Comparison of ENCODE assay signal across 19 cellular contexts in genomic region chr22:28808716-28809355, GRCh38. TPM values are rescaled to one million over a fixed set of nuclear protein-coding genes. Genes with fewer than 3 reads are reported as not detected.
DNase-seq lines count a peak whose midpoint lies in the region; ATAC-seq and TF ChIP-seq lines count a peak whose summit lies in the region.
"Had no signal": no experiment of that assay in that cellular context is flagged by ENCODE, and none has a peak within 500 bp of the region (broad histone marks: within the 10 kb centered on the region; RNA-seq: fewer than 3 reads in every experiment).

No MANE protein-coding gene starts in this region.

- H3K9me3 ChIP-seq in upper lobe of left lung (no peaks in the 10 kb centered on the region), prostate gland (no peaks in the 10 kb centered on the region)

- CTCF ChIA-PET in activated naive CD4-positive, alpha-beta T cell treated with anti-CD3 and anti-CD28 coated beads, Interleukin-2, amount 10 ng/mL, durations not matched to agents 7 days and 5 days (lab: Charles Lee), result interaction anchor here (1.1 to 1.4 kb wide), 2 partner anchors 13 to 16 kb away, joined by 3 read pairs; no protein-coding TSS in a partner anchor
- CTCF ChIA-PET in activated naive CD4-positive, alpha-beta T cell treated with anti-CD3 and anti-CD28 coated beads for 36 hours (lab: Charles Lee), result interaction anchor here (2.0 kb wide), 1 partner anchor 20 kb away, joined by 5 read pairs; no protein-coding TSS in a partner anchor

- peaks cover 81% of the 10 kb centered on the region for H3K4me1 Mint-ChIP-seq in activated naive CD4-positive, alpha-beta T cell treated with anti-CD3 and anti-CD28 coated beads, Interleukin-2, amount 10 ng/mL, durations not matched to agents 7 days and 5 days
- peaks cover 46% of the 10 kb centered on the region for H3K4me1 Mint-ChIP-seq in activated naive CD4-positive, alpha-beta T cell treated with anti-CD3 and anti-CD28 coated beads for 36 hours (ENCODE audit: low read depth)

- TF ChIP-seq EP300 in upper lobe of left lung (IDR thresholded peaks at IDR 0.05), result no peak

- H3K27me3 ChIP-seq in upper lobe of left lung (no peaks in the 10 kb centered on the region), prostate gland (replicated peaks; ENCODE audit: insufficient read depth) (no peaks in the 10 kb centered on the region)
- H3K27me3 ChIP-seq: cardiac muscle cell had no signal

- H3K27ac ChIP-seq in upper lobe of left lung, result peak overlapping the region; percentile 53 to 73 (median 66)
- no peak overlapping the region for H3K27ac ChIP-seq in prostate gland
- H3K27ac ChIP-seq: cardiac muscle cell, PC-9, WERI-Rb-1 had no signal

- peaks cover 49% of the 10 kb centered on the region for H3K36me3 Mint-ChIP-seq in activated naive CD4-positive, alpha-beta T cell treated with anti-CD3 and anti-CD28 coated beads, Interleukin-2, amount 10 ng/mL, durations not matched to agents 7 days and 5 days
- peaks cover 7% of the 10 kb centered on the region for H3K36me3 Mint-ChIP-seq in activated naive CD4-positive, alpha-beta T cell treated with anti-CD3 and anti-CD28 coated beads for 36 hours (ENCODE audit: low read depth)

- H3K27me3 Mint-ChIP-seq in activated naive CD4-positive, alpha-beta T cell treated with anti-CD3 and anti-CD28 coated beads, Interleukin-2, amount 10 ng/mL, durations not matched to agents 7 days and 5 days, result no peaks in the 10 kb centered on the region
- no peaks in the 10 kb centered on the region for H3K27me3 Mint-ChIP-seq in activated naive CD4-positive, alpha-beta T cell treated with anti-CD3 and anti-CD28 coated beads for 36 hours (ENCODE audit: low read depth)

- H3K36me3 ChIP-seq in upper lobe of left lung (peaks cover 0 to 15% (median 0%) of the 10 kb centered on the region in 4 donors), prostate gland (no peaks in the 10 kb centered on the region)
- H3K36me3 ChIP-seq: cardiac muscle cell, WERI-Rb-1 had no signal

- no peaks in the 10 kb centered on the region for H3K9me3 Mint-ChIP-seq in activated naive CD4-positive, alpha-beta T cell treated with anti-CD3 and anti-CD28 coated beads, Interleukin-2, amount 10 ng/mL, durations not matched to agents 7 days and 5 days
- H3K9me3 Mint-ChIP-seq in activated naive CD4-positive, alpha-beta T cell treated with anti-CD3 and anti-CD28 coated beads for 36 hours, result no peaks in the 10 kb centered on the region

- H3K4me3 Mint-ChIP-seq in activated naive CD4-positive, alpha-beta T cell treated with anti-CD3 and anti-CD28 coated beads, Interleukin-2, amount 10 ng/mL, durations not matched to agents 7 days and 5 days, result peak overlapping the region; percentile 13
- no peak overlapping the region for H3K4me3 Mint-ChIP-seq in activated naive CD4-positive, alpha-beta T cell treated with anti-CD3 and anti-CD28 coated beads for 36 hours

- H3K27ac Mint-ChIP-seq in activated naive CD4-positive, alpha-beta T cell treated with anti-CD3 and anti-CD28 coated beads, Interleukin-2, amount 10 ng/mL, durations not matched to agents 7 days and 5 days, result peak overlapping the region; percentile 71
- H3K27ac Mint-ChIP-seq in activated naive CD4-positive, alpha-beta T cell treated with anti-CD3 and anti-CD28 coated beads for 36 hours, result no peak overlapping the region

- intact Hi-C loops in activated naive CD4-positive, alpha-beta T cell treated with anti-CD3 and anti-CD28 coated beads for 36 hours (cut with micrococcal nuclease), result no loop called here
- intact Hi-C loops in left colon (cut with DNase I, micrococcal nuclease), result no loop called here
- intact Hi-C loops in prostate gland (cut with DNase I), result no loop called here

- no peak for DNase-seq in activated naive CD4-positive, alpha-beta T cell treated with anti-CD3 and anti-CD28 coated beads, Interleukin-2, amount 10 ng/mL, durations not matched to agents 7 days and 5 days
- no peak for DNase-seq in activated naive CD4-positive, alpha-beta T cell treated with anti-CD3 and anti-CD28 coated beads for 36 hours
- DNase-seq in MV-4-11 (lab: John Stamatoyannopoulos, UW) (peak; percentile 30), left colon (no peak), upper lobe of left lung (no peak), cerebellar cortex (ENCODE audit: low spot score) (no peak), SW 1271 (lab: John Stamatoyannopoulos, UW) (no peak), prostate gland (ENCODE audit: low spot score) (no peak)
- DNase-seq: HCEC 1CT; head of caudate nucleus; islet precursor cell; NCI-H1092 treated with DMSO at 0.1 percent for 48 hours; NCI-H748 treated with DMSO at 0.1 percent for 48 hours; nucleus accumbens; PC-9; stimulated activated CD4-positive, alpha-beta T cell treated with anti-CD3 and anti-CD28 coated beads, Interleukin-1b, Interleukin-23, amount 100 ng/mL, for 48 hours; WERI-Rb-1 had no signal

- ATAC-seq in left colon, result peak; percentile 47
- ATAC-seq in upper lobe of left lung (ENCODE audit: low FRiP score in 2 of 2), result no peak
- ATAC-seq: sciatic nerve had no signal

- no peak for TF ChIP-seq POLR2A in upper lobe of left lung (IDR thresholded peaks at IDR 0.05)
- TF ChIP-seq POLR2A in prostate gland (IDR thresholded peaks at IDR 0.05), result no peak

- H3K4me1 ChIP-seq in upper lobe of left lung (peaks cover 51 to 64% (median 55%) of the 10 kb centered on the region in 4 donors), prostate gland (replicated peaks) (peaks cover 8% of the 10 kb centered on the region)

- TF ChIP-seq CTCF in upper lobe of left lung (IDR thresholded peaks at IDR 0.05) (no peak), prostate gland (IDR thresholded peaks at IDR 0.05) (no peak)

- H3K4me3 ChIP-seq in upper lobe of left lung (no peak overlapping the region), prostate gland (no peak overlapping the region)
- H3K4me3 ChIP-seq: cardiac muscle cell, PC-9 had no signal

RNA-seq across cellular contexts. Expression of gene XBP1, which starts 8.5 kb away (rescaled TPM):
- total RNA-seq in activated naive CD4-positive, alpha-beta T cell treated with anti-CD3 and anti-CD28 coated beads for 36 hours, result 100 to 1,000 TPM; 106 to 108 TPM
- total RNA-seq in left colon (100 to 1,000 TPM; 206 to 255 TPM), upper lobe of left lung (100 to 1,000 TPM; 208 to 377 (median 279) TPM), prostate gland (100 to 1,000 TPM; 200 to 798 TPM)

RNA-seq across cellular contexts. Expression of gene CCDC117, which starts 36.3 kb away (rescaled TPM):
- 10 to 100 TPM; 28.2 to 28.6 TPM for total RNA-seq in activated naive CD4-positive, alpha-beta T cell treated with anti-CD3 and anti-CD28 coated beads for 36 hours
- total RNA-seq in left colon (10 to 100 TPM; 15.2 to 17.0 TPM), upper lobe of left lung (10 to 100 TPM; 13.2 to 32.5 (median 20.8) TPM), prostate gland (10 to 100 TPM; 29.5 to 54.4 TPM)

Comparison
In these comparisons a context has a peak if more than half of its experiments do, and no peak if none do; other contexts are left out.
1. H3K27ac ChIP-seq: peak in upper lobe of left lung (4 of 4); none in prostate gland (0 of 2).